In the genomic region with DNA sequence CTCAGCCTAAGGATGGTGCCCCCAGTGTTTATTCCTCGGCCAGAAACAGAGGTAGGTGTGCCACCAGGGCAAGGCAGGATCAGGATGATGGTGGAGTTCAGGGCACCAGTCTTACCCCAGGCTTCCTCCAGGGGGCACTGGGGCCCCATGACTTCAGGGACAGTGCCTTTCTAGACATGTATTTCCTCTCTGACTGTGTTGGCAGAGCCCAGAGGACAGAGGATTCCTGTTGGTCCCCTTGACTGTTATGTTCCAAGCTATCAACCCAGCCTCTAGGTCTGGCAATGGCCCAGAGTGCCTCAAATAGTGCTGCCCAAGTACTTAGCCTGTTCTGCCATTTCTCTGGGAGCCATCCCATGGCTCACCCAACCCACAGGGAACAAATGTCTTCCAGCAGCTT, we compare ENCODE assay signal across 1 cellular context.
TF ChIP-seq lines count a peak whose summit lies in the region.

No MANE protein-coding gene starts in this region.

TF ChIP-seq in endothelial cell of umbilical vein, 7 proteins besides CTCF, POLR2A, EP300 and RAD21:
- TF ChIP-seq POLR2AphosphoS5 (IDR thresholded peaks at IDR 0.05; ENCODE audit: insufficient read depth, low read depth, low read length) = no peak
- TF ChIP-seq, protein P1, sequence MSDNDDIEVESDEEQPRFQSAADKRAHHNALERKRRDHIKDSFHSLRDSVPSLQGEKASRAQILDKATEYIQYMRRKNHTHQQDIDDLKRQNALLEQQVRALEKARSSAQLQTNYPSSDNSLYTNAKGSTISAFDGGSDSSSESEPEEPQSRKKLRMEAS (IDR thresholded peaks at IDR 0.05; ENCODE audit: insufficient read depth, insufficient read length) = no peak
- TF ChIP-seq MYC (IDR thresholded peaks at IDR 0.05; ENCODE audit: low read depth, low read length) = no peak
- TF ChIP-seq FOS (IDR thresholded peaks at IDR 0.05; ENCODE audit: borderline replicate concordance, insufficient read depth, low read length) = no peak
- no peak for TF ChIP-seq EZH2 (IDR thresholded peaks at IDR 0.05; ENCODE audit: borderline replicate concordance, low read depth, low read length, severe bottlenecking)
- no peak for TF ChIP-seq GATA2 (IDR thresholded peaks at IDR 0.05; ENCODE audit: insufficient read depth, insufficient read length, low read depth, low read length)
- TF ChIP-seq JUN (IDR thresholded peaks at IDR 0.05; ENCODE audit: borderline replicate concordance, insufficient read depth, insufficient read length, low read depth) = no peak
